In genomic region chr9:109012876-109013677, GRCh38 we compare ENCODE assay signal across 9 cellular contexts. TPM values are rescaled to one million over a fixed set of nuclear protein-coding genes. Genes with fewer than 3 reads are reported as not detected.
DNase-seq lines count a peak whose midpoint lies in the region; ATAC-seq, FAIRE-seq and TF ChIP-seq lines count a peak whose summit lies in the region.
"Had no signal": no experiment of that assay in that cellular context is flagged by ENCODE, and none has a peak within 500 bp of the region (broad histone marks: within the 10 kb centered on the region; RNA-seq: fewer than 3 reads in every experiment).

A gene with protein sequence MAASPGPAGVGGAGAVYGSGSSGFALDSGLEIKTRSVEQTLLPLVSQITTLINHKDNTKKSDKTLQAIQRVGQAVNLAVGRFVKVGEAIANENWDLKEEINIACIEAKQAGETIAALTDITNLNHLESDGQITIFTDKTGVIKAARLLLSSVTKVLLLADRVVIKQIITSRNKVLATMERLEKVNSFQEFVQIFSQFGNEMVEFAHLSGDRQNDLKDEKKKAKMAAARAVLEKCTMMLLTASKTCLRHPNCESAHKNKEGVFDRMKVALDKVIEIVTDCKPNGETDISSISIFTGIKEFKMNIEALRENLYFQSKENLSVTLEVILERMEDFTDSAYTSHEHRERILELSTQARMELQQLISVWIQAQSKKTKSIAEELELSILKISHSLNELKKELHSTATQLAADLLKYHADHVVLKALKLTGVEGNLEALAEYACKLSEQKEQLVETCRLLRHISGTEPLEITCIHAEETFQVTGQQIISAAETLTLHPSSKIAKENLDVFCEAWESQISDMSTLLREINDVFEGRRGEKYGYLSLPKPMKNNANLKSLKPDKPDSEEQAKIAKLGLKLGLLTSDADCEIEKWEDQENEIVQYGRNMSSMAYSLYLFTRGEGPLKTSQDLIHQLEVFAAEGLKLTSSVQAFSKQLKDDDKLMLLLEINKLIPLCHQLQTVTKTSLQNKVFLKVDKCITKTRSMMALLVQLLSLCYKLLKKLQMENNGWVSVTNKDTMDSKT (minus strand): TSS chr9:109013499. CDS start chr9:109013442, 57 bp downstream.

- no peaks in the 10 kb centered on the region for H3K36me3 Mint-ChIP-seq in WTC11

- peaks cover 33% of the 10 kb centered on the region for H3K4me1 Mint-ChIP-seq in WTC11

- peak within 1 kb of the TSS; percentile 98 for H3K4me3 Mint-ChIP-seq in WTC11

- TF ChIP-seq CTCF in WTC11 (IDR thresholded peaks at IDR 0.05) (no peak), bronchial epithelial cell (IDR thresholded peaks at IDR 0.05; ENCODE audit: insufficient read depth, low read length, severe bottlenecking) (no peak)

- no peak for FAIRE-seq in bronchial epithelial cell (lab: Jason Lieb, UNC)
- FAIRE-seq: G401.6 had no signal

- ATAC-seq in HG02943 (IDR thresholded peaks at IDR 0.05; ENCODE audit: low read depth, unreplicated experiment) (peak; percentile 61), WTC11 (peak; percentile 92)

- H3K4me3 ChIP-seq in bronchial epithelial cell (ENCODE audit: low read depth, low read length): peak within 1 kb of the TSS; percentile 54

- H3K9me3 Mint-ChIP-seq in WTC11: no peaks in the 10 kb centered on the region

- H3K36me3 ChIP-seq in bronchial epithelial cell (ENCODE audit: control insufficient read depth, insufficient read depth, low read length): no peaks in the 10 kb centered on the region

- CTCF ChIA-PET in WTC11 (lab: Charles Lee): no interaction called here

- POLR2A ChIA-PET in WTC11 (lab: Charles Lee): interaction anchor here (0.7 kb wide), 1 partner anchor 8 kb away, joined by 4 read pairs; no protein-coding TSS in a partner anchor

- H3K27me3 ChIP-seq in bronchial epithelial cell (ENCODE audit: control insufficient read depth, insufficient read depth, low read length): no peaks in the 10 kb centered on the region

- peaks cover 10% of the 10 kb centered on the region for H3K27me3 Mint-ChIP-seq in WTC11 (ENCODE audit: low read depth)

- H3K27ac Mint-ChIP-seq in WTC11: peak within 1 kb of the TSS; percentile 99

- DNase-seq in NCI-H2029 (lab: John Stamatoyannopoulos, UW) (peak; percentile 79), NCI-H2029 treated with DMSO at 0.1 percent for 48 hours (lab: John Stamatoyannopoulos, UW) (no peak), NCI-H1930 (lab: John Stamatoyannopoulos, UW) (peak; percentile 80 to 84), WTC11 (ENCODE audit: low spot score) (peak; percentile 98), bronchial epithelial cell (ENCODE audit: low read depth) (no peak), iris pigment epithelial cell (ENCODE audit: low read depth) (peak; percentile 85)
- DNase-seq in stimulated activated CD4-positive, alpha-beta T cell treated with anti-CD3 and anti-CD28 coated beads, Interleukin-15, amount 100 ng/mL, for 1 hour (ENCODE audit: low read depth in 1 of 2, low spot score in 1 of 2): peak; percentile 73 to 77

TF ChIP-seq in WTC11, 78 proteins besides CTCF, POLR2A, EP300 and RAD21 (continues in another document):
- TF ChIP-seq NFE2L1 (CRISPR knock-in tag; IDR thresholded peaks at IDR 0.05) (no peak), STAT6 (CRISPR knock-in tag; conservative IDR thresholded peaks at IDR 0.05; ENCODE audit: low read depth) (no peak), HMGA2 (CRISPR knock-in tag; IDR thresholded peaks at IDR 0.05) (no peak), CREB1 (CRISPR knock-in tag; IDR thresholded peaks at IDR 0.05) (no peak), FOXK1 (CRISPR knock-in tag; IDR thresholded peaks at IDR 0.05) (no peak), MXD4 (CRISPR knock-in tag; IDR thresholded peaks at IDR 0.05; ENCODE audit: borderline replicate concordance) (no peak), RELA (CRISPR knock-in tag; IDR thresholded peaks at IDR 0.05; ENCODE audit: borderline replicate concordance) (no peak), SP1 (CRISPR knock-in tag; conservative IDR thresholded peaks at IDR 0.05) (peak; percentile 71), FOXJ3 (CRISPR knock-in tag; IDR thresholded peaks at IDR 0.05; ENCODE audit: borderline replicate concordance) (no peak), TP53 (CRISPR knock-in tag; IDR thresholded peaks at IDR 0.05) (no peak), JAZF1 (CRISPR knock-in tag; IDR thresholded peaks at IDR 0.05) (no peak), CREM (CRISPR knock-in tag; IDR thresholded peaks at IDR 0.05) (no peak), GTF2I (CRISPR knock-in tag; conservative IDR thresholded peaks at IDR 0.05) (no peak), USF1 (CRISPR knock-in tag; IDR thresholded peaks at IDR 0.05) (no peak), FOXP1 (CRISPR knock-in tag; IDR thresholded peaks at IDR 0.05; ENCODE audit: borderline replicate concordance) (no peak), E2F4 (CRISPR knock-in tag; IDR thresholded peaks at IDR 0.05; ENCODE audit: borderline replicate concordance, low read depth) (peak; percentile 57; the same call in 1 of the 2 replicates), TCF7 (CRISPR knock-in tag; IDR thresholded peaks at IDR 0.05; ENCODE audit: low read depth) (no peak), ZNF232 (CRISPR knock-in tag; IDR thresholded peaks at IDR 0.05) (no peak), E2F5 (CRISPR knock-in tag; IDR thresholded peaks at IDR 0.05) (0 out of 2 replicates have a peak, but pooled peaks have one; percentile 30)
- TF ChIP-seq, protein P1, sequence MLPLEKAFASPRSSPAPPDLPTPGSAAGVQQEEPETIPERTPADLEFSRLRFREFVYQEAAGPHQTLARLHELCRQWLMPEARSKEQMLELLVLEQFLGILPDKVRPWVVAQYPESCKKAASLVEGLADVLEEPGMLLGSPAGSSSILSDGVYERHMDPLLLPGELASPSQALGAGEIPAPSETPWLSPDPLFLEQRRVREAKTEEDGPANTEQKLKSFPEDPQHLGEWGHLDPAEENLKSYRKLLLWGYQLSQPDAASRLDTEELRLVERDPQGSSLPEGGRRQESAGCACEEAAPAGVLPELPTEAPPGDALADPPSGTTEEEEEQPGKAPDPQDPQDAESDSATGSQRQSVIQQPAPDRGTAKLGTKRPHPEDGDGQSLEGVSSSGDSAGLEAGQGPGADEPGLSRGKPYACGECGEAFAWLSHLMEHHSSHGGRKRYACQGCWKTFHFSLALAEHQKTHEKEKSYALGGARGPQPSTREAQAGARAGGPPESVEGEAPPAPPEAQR (CRISPR knock-in tag; IDR thresholded peaks at IDR 0.05): no peak

RNA-seq across cellular contexts. Expression of the gene that starts here (rescaled TPM):
- total RNA-seq in WTC11 (2021) (50.7 to 54.3 TPM (median 53.1 TPM) in 3 replicates), bronchial epithelial cell (15.9 and 63.4 TPM in 2 replicates)

Comparison
In these comparisons a context has a peak if more than half of its experiments do, and no peak if none do; other contexts are left out.
1. DNase-seq: peak in NCI-H2029 (single experiment), NCI-H1930 (2 of 2), WTC11 (single experiment), iris pigment epithelial cell (single experiment) and stimulated activated CD4-positive, alpha-beta T cell treated with anti-CD3 and anti-CD28 coated beads, Interleukin-15, amount 100 ng/mL, for 1 hour (2 of 2); none in NCI-H2029 treated with DMSO at 0.1 percent for 48 hours (single experiment) and bronchial epithelial cell (single experiment).